Comparison of ENCODE assay signal across 9 cellular contexts in genomic region chr2:46939596-46940359, GRCh38. TPM values are rescaled to one million over a fixed set of nuclear protein-coding genes. Genes with fewer than 3 reads are reported as not detected.
A peak's percentile ranks its signal among the peaks of the same experiment; 100 is the strongest.
DNase-seq lines count a peak whose midpoint lies in the region; ATAC-seq, FAIRE-seq and TF ChIP-seq lines count a peak whose summit lies in the region.
"Had no signal": no experiment of that assay in that cellular context is flagged by ENCODE, and none has a peak within 500 bp of the region (broad histone marks: within the 10 kb centered on the region; RNA-seq: fewer than 3 reads in every experiment).

No MANE protein-coding gene starts in this region.

- peak overlapping the region in 1 of 2 donors; percentile 64 for H3K4me3 ChIP-seq in kidney (ENCODE audit: low read length in 2 of 2)

- H3K27ac ChIP-seq in kidney (ENCODE audit: low read depth in 2 of 2, low read length in 2 of 2) (peak overlapping the region; percentile 93 to 96), substantia nigra (ENCODE audit: low read depth, low read length, poor library complexity, severe bottlenecking) (peak overlapping the region; percentile 90)

- H3K9ac ChIP-seq in kidney (ENCODE audit: low read length in 2 of 2) = peak overlapping the region in 1 of 2 donors; percentile 74

- no peak for DNase-seq in activated CD4-positive, alpha-beta T cell treated with anti-CD3 and anti-CD28 coated beads, Interleukin-2, amount 10 ng/mL, durations not matched to agents 24 days and 14 days
- no peak for DNase-seq in activated CD4-positive, alpha-beta T cell treated with anti-CD3 and anti-CD28 coated beads, Interleukin-2, amount 50 U/mL, for 1 hour
- DNase-seq in activated CD8-positive, alpha-beta T cell treated with anti-CD3 and anti-CD28 coated beads, Interleukin-2, amount 10 ng/mL, durations not matched to agents 7 days and 5 days = no peak
- DNase-seq in kidney = peak; percentile 84
- DNase-seq in substantia nigra (lab: John Stamatoyannopoulos, UW) = no peak
- no peak for DNase-seq in DMS53 treated with DMSO at 0.1 percent for 48 hours (lab: John Stamatoyannopoulos, UW; ENCODE audit: unreplicated experiment)
- DNase-seq: BE2C had no signal

- peaks cover 38% of the 10 kb centered on the region for H3K4me1 Mint-ChIP-seq in activated CD4-positive, alpha-beta T cell treated with anti-CD3 and anti-CD28 coated beads, Interleukin-2, amount 10 ng/mL, durations not matched to agents 24 days and 14 days
- H3K4me1 Mint-ChIP-seq in activated CD8-positive, alpha-beta T cell treated with anti-CD3 and anti-CD28 coated beads, Interleukin-2, amount 10 ng/mL, durations not matched to agents 7 days and 5 days (ENCODE audit: low read depth) = peaks cover 34% of the 10 kb centered on the region

- ATAC-seq in activated CD8-positive, alpha-beta T cell treated with anti-CD3 and anti-CD28 coated beads, Interleukin-2, amount 10 ng/mL, durations not matched to agents 7 days and 5 days = no peak
- ATAC-seq in HG02870 (IDR thresholded peaks at IDR 0.05; ENCODE audit: unreplicated experiment) (no peak), HG03139 (IDR thresholded peaks at IDR 0.05; ENCODE audit: unreplicated experiment) (no peak)

- TF ChIP-seq CTCF in kidney (IDR thresholded peaks at IDR 0.05; ENCODE audit: borderline replicate concordance, extremely low read depth, insufficient read depth) = no peak

- peaks cover 23% of the 10 kb centered on the region for H3K36me3 Mint-ChIP-seq in activated CD4-positive, alpha-beta T cell treated with anti-CD3 and anti-CD28 coated beads, Interleukin-2, amount 10 ng/mL, durations not matched to agents 24 days and 14 days (ENCODE audit: low read depth)
- H3K36me3 Mint-ChIP-seq in activated CD8-positive, alpha-beta T cell treated with anti-CD3 and anti-CD28 coated beads, Interleukin-2, amount 10 ng/mL, durations not matched to agents 7 days and 5 days (ENCODE audit: low read depth) = peaks cover 23% of the 10 kb centered on the region

- H3K9me3 Mint-ChIP-seq in activated CD4-positive, alpha-beta T cell treated with anti-CD3 and anti-CD28 coated beads, Interleukin-2, amount 10 ng/mL, durations not matched to agents 24 days and 14 days = no peaks in the 10 kb centered on the region
- H3K9me3 Mint-ChIP-seq in activated CD8-positive, alpha-beta T cell treated with anti-CD3 and anti-CD28 coated beads, Interleukin-2, amount 10 ng/mL, durations not matched to agents 7 days and 5 days (ENCODE audit: insufficient read depth) = no peaks in the 10 kb centered on the region

- H3K36me3 ChIP-seq in kidney (ENCODE audit: control insufficient read depth in 1 of 2, insufficient read depth in 2 of 2, low read length in 2 of 2) = no peaks in the 10 kb centered on the region
- H3K36me3 ChIP-seq: BE2C had no signal

- peak overlapping the region; percentile 90 for H3K27ac Mint-ChIP-seq in activated CD4-positive, alpha-beta T cell treated with anti-CD3 and anti-CD28 coated beads, Interleukin-2, amount 10 ng/mL, durations not matched to agents 24 days and 14 days
- no peak overlapping the region for H3K27ac Mint-ChIP-seq in activated CD8-positive, alpha-beta T cell treated with anti-CD3 and anti-CD28 coated beads, Interleukin-2, amount 10 ng/mL, durations not matched to agents 7 days and 5 days

- H3K4me1 ChIP-seq in kidney (ENCODE audit: control insufficient read depth in 1 of 2, insufficient read depth in 1 of 2, low read depth in 1 of 2, low read length in 2 of 2) = peaks cover 11 to 23% of the 10 kb centered on the region in 2 donors

- intact Hi-C loops in activated CD4-positive, alpha-beta T cell treated with anti-CD3 and anti-CD28 coated beads, Interleukin-2, amount 10 ng/mL, durations not matched to agents 24 days and 14 days (cut with micrococcal nuclease) = no loop called here
- intact Hi-C loops in kidney (cut with DNase I) = no loop called here

- CTCF ChIA-PET in activated CD8-positive, alpha-beta T cell treated with anti-CD3 and anti-CD28 coated beads, Interleukin-2, amount 10 ng/mL, durations not matched to agents 7 days and 5 days (lab: Charles Lee) = interaction anchor here (0.9 kb wide), 1 partner anchor 10 kb away, joined by 3 read pairs; no protein-coding TSS in a partner anchor

- no peak for FAIRE-seq in kidney (lab: Jason Lieb, UNC)

- no peaks in the 10 kb centered on the region for H3K27me3 Mint-ChIP-seq in activated CD4-positive, alpha-beta T cell treated with anti-CD3 and anti-CD28 coated beads, Interleukin-2, amount 10 ng/mL, durations not matched to agents 24 days and 14 days
- H3K27me3 Mint-ChIP-seq in activated CD8-positive, alpha-beta T cell treated with anti-CD3 and anti-CD28 coated beads, Interleukin-2, amount 10 ng/mL, durations not matched to agents 7 days and 5 days (ENCODE audit: low read depth) = no peaks in the 10 kb centered on the region

- POLR2A ChIA-PET in activated CD8-positive, alpha-beta T cell treated with anti-CD3 and anti-CD28 coated beads, Interleukin-2, amount 10 ng/mL, durations not matched to agents 7 days and 5 days (lab: Charles Lee) = no interaction called here

- peak overlapping the region; percentile 88 for H3K4me3 Mint-ChIP-seq in activated CD4-positive, alpha-beta T cell treated with anti-CD3 and anti-CD28 coated beads, Interleukin-2, amount 10 ng/mL, durations not matched to agents 24 days and 14 days
- H3K4me3 Mint-ChIP-seq in activated CD8-positive, alpha-beta T cell treated with anti-CD3 and anti-CD28 coated beads, Interleukin-2, amount 10 ng/mL, durations not matched to agents 7 days and 5 days = peak overlapping the region; percentile 78

- H3K9me3 ChIP-seq in kidney (ENCODE audit: control insufficient read depth in 1 of 2, low read length in 2 of 2) = no peaks in the 10 kb centered on the region
- H3K9me3 ChIP-seq: BE2C had no signal

RNA-seq across cellular contexts. Expression of gene TTC7A, which starts 1.2 kb away (rescaled TPM):
- total RNA-seq in activated CD4-positive, alpha-beta T cell treated with anti-CD3 and anti-CD28 coated beads, Interleukin-2, amount 10 ng/mL, durations not matched to agents 24 days and 14 days = 68.7 and 74.6 TPM in 2 replicates
- total RNA-seq in activated CD8-positive, alpha-beta T cell treated with anti-CD3 and anti-CD28 coated beads, Interleukin-2, amount 10 ng/mL, durations not matched to agents 7 days and 5 days = 10 to 100 TPM; 59.3 to 61.0 TPM
- total RNA-seq in kidney = 45.7 TPM
- 8.8 TPM for polyA plus RNA-seq in kidney (ENCODE audit: insufficient read depth, low read depth, low replicate concordance)

RNA-seq across cellular contexts. Expression of gene MCFD2, which starts 24.2 kb away (rescaled TPM):
- 46.7 and 47.2 TPM in 2 replicates for total RNA-seq in activated CD4-positive, alpha-beta T cell treated with anti-CD3 and anti-CD28 coated beads, Interleukin-2, amount 10 ng/mL, durations not matched to agents 24 days and 14 days
- total RNA-seq in activated CD8-positive, alpha-beta T cell treated with anti-CD3 and anti-CD28 coated beads, Interleukin-2, amount 10 ng/mL, durations not matched to agents 7 days and 5 days = 10 to 100 TPM; 41.7 to 44.3 TPM
- 86.6 TPM for total RNA-seq in kidney
- 42.2 TPM for polyA plus RNA-seq in kidney (ENCODE audit: insufficient read depth, low read depth, low replicate concordance)
